In genomic region chr17:33668516-33668915, GRCh38 we compare ENCODE assay signal across 33 cellular contexts.
"Had no signal": no experiment of that assay in that cellular context is flagged by ENCODE, and none has a peak within 500 bp of the region (broad histone marks: within the 10 kb centered on the region; RNA-seq: fewer than 3 reads in every experiment).

No MANE protein-coding gene starts in this region.

- H3K4me1 Mint-ChIP-seq: brain had no signal

- H3K36me3 ChIP-seq: ascending aorta, breast epithelium, cardiac muscle cell, esophagus muscularis mucosa, gastrocnemius medialis, heart left ventricle, WERI-Rb-1 had no signal

- H3K27ac ChIP-seq: ascending aorta, cardiac muscle cell, dorsolateral prefrontal cortex, esophagus muscularis mucosa, foreskin keratinocyte, gastrocnemius medialis, WERI-Rb-1 had no signal

- H3K27me3 ChIP-seq: ascending aorta, breast epithelium, gastrocnemius medialis had no signal

- H3K4me3 ChIP-seq: ascending aorta, breast epithelium, cardiac muscle cell, coronary artery, dorsolateral prefrontal cortex, esophagus muscularis mucosa, gastrocnemius medialis, heart left ventricle had no signal

- H3K4me1 ChIP-seq: ascending aorta, breast epithelium, esophagus muscularis mucosa, foreskin keratinocyte, gastrocnemius medialis had no signal

- H3K36me3 Mint-ChIP-seq: activated naive CD4-positive, alpha-beta T cell treated with anti-CD3 and anti-CD28 coated beads, Interleukin-2, amount 10 ng/mL, durations not matched to agents 7 days and 5 days; activated naive CD4-positive, alpha-beta T cell treated with anti-CD3 and anti-CD28 coated beads, Interleukin-2, amount 50 U/mL, for 72 hours; activated naive CD8-positive, alpha-beta T cell treated with anti-CD3 and anti-CD28 coated beads, Interleukin-2, amount 10 ng/mL, durations not matched to agents 7 days and 5 days; brain; T-cell had no signal

- H3K4me3 Mint-ChIP-seq: activated B cell treated with CpG ODN at 0.5 μM for 24 hours; activated CD8-positive, alpha-beta T cell treated with anti-CD3 and anti-CD28 coated beads for 36 hours; activated naive CD4-positive, alpha-beta T cell treated with anti-CD3 and anti-CD28 coated beads, Interleukin-2, amount 10 ng/mL, durations not matched to agents 7 days and 5 days; activated naive CD8-positive, alpha-beta T cell treated with anti-CD3 and anti-CD28 coated beads, Interleukin-2, amount 10 ng/mL, durations not matched to agents 7 days and 5 days; activated T-cell treated with anti-CD3 and anti-CD28 coated beads, Interleukin-2, amount 50 U/mL, for 4 hours; brain; dendritic cell treated with granulocyte-macrophage colony-stimulating factor and Interleukin-4, amounts not matched to agents 40 ng/mL and 50 ng/mL, for 4 days; T-cell; T-helper 1 cell treated with Interleukin-12 subunit alpha and Interleukin-12 subunit beta and Interleukin-4 antibody, amounts not matched to agents 30 μg/mL and 1 μg/mL, for 36 hours; T-helper 2 cell treated with Interferon-gamma antibody and Interleukin-4, amounts not matched to agents 5 μg/mL and 100 μg/mL, for 36 hours had no signal

- ATAC-seq: activated CD4-positive, CD25-positive, alpha-beta regulatory T cell treated with anti-CD3 and anti-CD28 coated beads, Interleukin-2, amount 50 U/mL, for 24 hours; activated CD8-positive, alpha-beta T cell treated with anti-CD3 and anti-CD28 coated beads for 36 hours; activated naive CD4-positive, alpha-beta T cell treated with anti-CD3 and anti-CD28 coated beads, Interleukin-2, amount 50 U/mL, for 72 hours; activated T-cell treated with anti-CD3 and anti-CD28 coated beads, Interleukin-2, amount 50 U/mL, for 4 hours; foreskin keratinocyte; gastrocnemius medialis; T-cell had no signal

- DNase-seq: activated B cell treated with CpG ODN at 0.5 μM for 24 hours; activated CD4-positive, alpha-beta T cell treated with anti-CD3 and anti-CD28 coated beads for 48 hours; activated CD4-positive, alpha-beta T cell treated with anti-CD3 and anti-CD28 coated beads, Interleukin-2, amount 50 U/mL, for 1 hour; activated CD4-positive, alpha-beta T cell treated with anti-CD3 and anti-CD28 coated beads, Interleukin-2, amount 50 U/mL, for 48 hours; activated CD8-positive, alpha-beta memory T cell treated with anti-CD3 and anti-CD28 coated beads for 24 hours; activated CD8-positive, alpha-beta T cell treated with anti-CD3 and anti-CD28 coated beads for 36 hours; activated effector memory CD4-positive, alpha-beta T cell treated with anti-CD3 and anti-CD28 coated beads, Interleukin-2, amount 50 U/mL, for 16 hours; activated naive CD4-positive, alpha-beta T cell; activated naive CD4-positive, alpha-beta T cell treated with anti-CD3 and anti-CD28 coated beads, Interleukin-2, amount 10 ng/mL, durations not matched to agents 7 days and 5 days; activated naive CD8-positive, alpha-beta T cell treated with anti-CD3 and anti-CD28 coated beads, Interleukin-2, amount 10 ng/mL, durations not matched to agents 7 days and 5 days; activated T-cell treated with anti-CD3 and anti-CD28 coated beads, Interleukin-2, amount 50 U/mL, for 4 hours; central memory CD4-positive, alpha-beta T cell; dorsolateral prefrontal cortex; effector memory CD4-positive, alpha-beta T cell; gastrocnemius medialis; glutamatergic neuron; heart left ventricle; T-cell; T1000; WERI-Rb-1 had no signal

- H3K9me3 ChIP-seq: ascending aorta, breast epithelium, esophagus muscularis mucosa, gastrocnemius medialis, heart left ventricle had no signal

- H3K9me3 Mint-ChIP-seq: activated B cell treated with CpG ODN at 0.5 μM for 24 hours; activated CD8-positive, alpha-beta T cell treated with anti-CD3 and anti-CD28 coated beads for 36 hours; activated naive CD4-positive, alpha-beta T cell treated with anti-CD3 and anti-CD28 coated beads, Interleukin-2, amount 10 ng/mL, durations not matched to agents 7 days and 5 days; activated naive CD4-positive, alpha-beta T cell treated with anti-CD3 and anti-CD28 coated beads, Interleukin-2, amount 50 U/mL, for 72 hours; activated naive CD8-positive, alpha-beta T cell treated with anti-CD3 and anti-CD28 coated beads, Interleukin-2, amount 10 ng/mL, durations not matched to agents 7 days and 5 days; activated T-cell treated with anti-CD3 and anti-CD28 coated beads, Interleukin-2, amount 50 U/mL, for 4 hours; activated T-helper 2 cell treated with anti-CD3 and anti-CD28 coated beads, Interferon-gamma antibody, Interleukin-2, Interleukin-4, amounts not matched to agents 10 μg/mL and 5 μg/mL and 100 μg/mL, durations not matched to agents 14 hours and 24 hours and 36 hours; brain; dendritic cell treated with granulocyte-macrophage colony-stimulating factor and Interleukin-4, amounts not matched to agents 40 ng/mL and 50 ng/mL, for 4 days; T-cell; T-helper 1 cell treated with Interleukin-12 subunit alpha and Interleukin-12 subunit beta and Interleukin-4 antibody, amounts not matched to agents 30 μg/mL and 1 μg/mL, for 36 hours; T-helper 2 cell treated with Interferon-gamma antibody and Interleukin-4, amounts not matched to agents 5 μg/mL and 100 μg/mL, for 36 hours had no signal

- H3K27me3 Mint-ChIP-seq: activated B cell treated with CpG ODN at 0.5 μM for 24 hours had no signal

- H3K27ac Mint-ChIP-seq: activated CD8-positive, alpha-beta T cell treated with anti-CD3 and anti-CD28 coated beads for 36 hours; activated naive CD4-positive, alpha-beta T cell treated with anti-CD3 and anti-CD28 coated beads, Interleukin-2, amount 10 ng/mL, durations not matched to agents 7 days and 5 days; activated naive CD4-positive, alpha-beta T cell treated with anti-CD3 and anti-CD28 coated beads, Interleukin-2, amount 50 U/mL, for 72 hours; activated naive CD8-positive, alpha-beta T cell treated with anti-CD3 and anti-CD28 coated beads, Interleukin-2, amount 10 ng/mL, durations not matched to agents 7 days and 5 days; activated T-helper 2 cell treated with anti-CD3 and anti-CD28 coated beads, Interferon-gamma antibody, Interleukin-2, Interleukin-4, amounts not matched to agents 10 μg/mL and 5 μg/mL and 100 μg/mL, durations not matched to agents 14 hours and 24 hours and 36 hours; brain; dendritic cell treated with granulocyte-macrophage colony-stimulating factor and Interleukin-4, amounts not matched to agents 40 ng/mL and 50 ng/mL, for 4 days; T-cell; T-helper 1 cell treated with Interleukin-12 subunit alpha and Interleukin-12 subunit beta and Interleukin-4 antibody, amounts not matched to agents 30 μg/mL and 1 μg/mL, for 36 hours; T-helper 2 cell treated with Interferon-gamma antibody and Interleukin-4, amounts not matched to agents 5 μg/mL and 100 μg/mL, for 36 hours had no signal
